12 cellular contexts compared by ENCODE assay signal in genomic region chr9:4814913-4815312, GRCh38. TPM values are rescaled to one million over a fixed set of nuclear protein-coding genes. Genes with fewer than 3 reads are reported as not detected.
DNase-seq lines count a peak whose midpoint lies in the region; ATAC-seq and TF ChIP-seq lines count a peak whose summit lies in the region.
"Had no signal": no experiment of that assay in that cellular context is flagged by ENCODE, and none has a peak within 500 bp of the region (broad histone marks: within the 10 kb centered on the region; RNA-seq: fewer than 3 reads in every experiment).

No MANE protein-coding gene starts in this region.

- peaks cover 3% of the 10 kb centered on the region for H3K9me3 Mint-ChIP-seq in memory B cell
- peaks cover 4% of the 10 kb centered on the region for H3K9me3 Mint-ChIP-seq in endodermal cell

- peaks cover 35% of the 10 kb centered on the region for H3K4me1 Mint-ChIP-seq in memory B cell
- H3K4me1 Mint-ChIP-seq in endodermal cell: peaks cover 6% of the 10 kb centered on the region

- H3K4me3 Mint-ChIP-seq in memory B cell: peak overlapping the region; percentile 30
- no peak overlapping the region for H3K4me3 Mint-ChIP-seq in endodermal cell

- no peak overlapping the region for H3K4me3 ChIP-seq in endodermal cell (ENCODE audit: low read length)
- H3K4me3 ChIP-seq: lower lobe of right lung, right atrium auricular region had no signal

- H3K27ac Mint-ChIP-seq in memory B cell: peak overlapping the region; percentile 54
- no peak overlapping the region for H3K27ac Mint-ChIP-seq in endodermal cell

- DNase-seq in NAMALWA (ENCODE audit: low spot score) (peak; percentile 28), memory B cell (ENCODE audit: low spot score in 2 of 2) (no peak), endodermal cell (no peak)
- no peak for DNase-seq in activated CD4-positive, CD25-positive, alpha-beta regulatory T cell treated with anti-CD3 and anti-CD28 coated beads, Interleukin-2, amount 50 U/mL, for 72 hours
- DNase-seq in activated CD4-positive, alpha-beta T cell treated with anti-CD3 and anti-CD28 coated beads, Interleukin-2, amount 50 U/mL, for 4 hours: no peak
- DNase-seq: activated CD4-positive, alpha-beta T cell treated with anti-CD3 and anti-CD28 coated beads for 48 hours; lower lobe of right lung; NCI-H146 had no signal

- no peaks in the 10 kb centered on the region for H3K36me3 ChIP-seq in endodermal cell (ENCODE audit: control insufficient read depth, insufficient read depth, low read length)
- H3K36me3 ChIP-seq: lower lobe of right lung, right atrium auricular region had no signal

- H3K9ac ChIP-seq in endodermal cell (ENCODE audit: extremely low read depth, low read length, poor library complexity, severe bottlenecking): no peak overlapping the region

- ATAC-seq in GM18868 (IDR thresholded peaks at IDR 0.05; ENCODE audit: unreplicated experiment) (peak; percentile 93), GM21717 (IDR thresholded peaks at IDR 0.05; ENCODE audit: unreplicated experiment) (peak; percentile 70), memory B cell (ENCODE audit: low read depth) (peak; percentile 27)

- H3K36me3 Mint-ChIP-seq in memory B cell: peaks cover 6% of the 10 kb centered on the region
- peaks cover 4% of the 10 kb centered on the region for H3K36me3 Mint-ChIP-seq in endodermal cell (ENCODE audit: low read depth)

- no peaks in the 10 kb centered on the region for H3K27me3 Mint-ChIP-seq in memory B cell
- no peaks in the 10 kb centered on the region for H3K27me3 Mint-ChIP-seq in endodermal cell (ENCODE audit: insufficient read depth)

- TF ChIP-seq CTCF in endodermal cell (conservative IDR thresholded peaks at IDR 0.05): no peak

- no peaks in the 10 kb centered on the region for H3K27me3 ChIP-seq in endodermal cell (ENCODE audit: control insufficient read depth, insufficient read depth, low read length, poor library complexity, severe bottlenecking)
- H3K27me3 ChIP-seq: right atrium auricular region had no signal

- no peak overlapping the region for H3K27ac ChIP-seq in endodermal cell (ENCODE audit: low read depth, low read length)
- H3K27ac ChIP-seq: right atrium auricular region, RWPE1 had no signal

- no peaks in the 10 kb centered on the region for H3K4me1 ChIP-seq in endodermal cell (ENCODE audit: control insufficient read depth, insufficient read depth, low read length)
- H3K4me1 ChIP-seq: right atrium auricular region had no signal

- peaks cover 8% of the 10 kb centered on the region for H3K9me3 ChIP-seq in endodermal cell (ENCODE audit: control insufficient read depth, low read length)

RNA-seq across cellular contexts. Expression of gene RCL1, which starts 22.2 kb away (rescaled TPM):
- 10 to 100 TPM; 13.2 to 18.6 TPM for total RNA-seq in endodermal cell
- 13.7 TPM for polyA plus RNA-seq in endodermal cell (2013, experiment 1 of 2)
- 13.8 TPM for polyA plus RNA-seq in endodermal cell (2013, experiment 2 of 2)

Comparison
In these comparisons a context has a peak if more than half of its experiments do, and no peak if none do; other contexts are left out.
1. ATAC-seq: peak in every context shown above with its lines; median percentile 93 in GM18868; 70 in GM21717; 27 in memory B cell.